ENCODE assay signal across 8 cellular contexts in the genomic region with DNA sequence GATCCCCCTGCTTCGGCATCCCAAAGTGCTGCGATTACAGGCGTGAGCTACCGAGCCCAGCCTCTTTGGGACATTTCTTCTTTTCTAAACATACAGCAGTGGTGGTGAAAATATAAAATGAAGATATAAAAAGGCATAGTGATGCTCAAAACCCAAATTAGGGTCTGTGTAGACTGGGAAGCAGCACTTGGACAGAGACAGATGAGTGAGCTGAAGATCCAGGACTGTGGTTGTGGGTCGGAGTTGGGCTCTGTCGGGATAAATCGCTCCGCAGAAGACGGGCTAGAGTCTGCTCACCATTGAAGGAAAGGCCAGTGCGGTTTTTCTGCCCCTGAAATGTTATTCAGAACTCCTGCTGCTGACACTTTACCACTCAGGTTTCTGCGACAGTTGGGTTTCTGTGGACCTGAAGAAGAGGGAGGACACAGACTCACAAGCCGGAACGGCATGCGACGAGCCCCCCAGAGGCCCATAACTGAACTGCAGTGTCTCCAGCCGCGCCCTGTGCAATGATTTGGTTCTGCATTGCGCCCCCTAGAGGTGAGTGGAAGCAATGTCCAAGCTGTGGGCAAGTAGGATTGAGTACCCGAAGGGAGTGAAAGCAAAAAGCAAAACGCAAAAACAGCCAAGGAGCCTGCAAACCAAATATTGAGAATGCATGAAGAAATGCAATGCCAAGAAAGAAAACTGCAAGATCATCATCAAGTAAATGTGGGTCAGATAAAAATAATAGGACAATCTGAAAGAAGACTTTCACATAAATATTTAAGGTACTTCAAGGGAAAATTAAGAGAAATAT.
DNase-seq lines count a peak whose midpoint lies in the region; ATAC-seq and TF ChIP-seq lines count a peak whose summit lies in the region.

No MANE protein-coding gene starts in this region.

- no peaks in the 10 kb centered on the region for H3K9me3 ChIP-seq in AG04450 (ENCODE audit: control insufficient read depth, insufficient read depth, low read length)

- H3K27ac ChIP-seq in AG04450 (ENCODE audit: low read depth, low read length) = no peak overlapping the region

- ATAC-seq in GM18868 (IDR thresholded peaks at IDR 0.05; ENCODE audit: unreplicated experiment) = peak; percentile 100
- peak; percentile 100 for ATAC-seq in HG03095 (IDR thresholded peaks at IDR 0.05; ENCODE audit: unreplicated experiment)

- TF ChIP-seq CTCF in AG04450 (IDR thresholded peaks at IDR 0.05; ENCODE audit: low read depth, low read length) (peak; percentile 97), cardiac fibroblast (IDR thresholded peaks at IDR 0.05; ENCODE audit: low read depth, low read length) (peak; percentile 99), kidney epithelial cell (IDR thresholded peaks at IDR 0.05; ENCODE audit: insufficient read depth, low read length, poor library complexity, severe bottlenecking) (peak; percentile 98)

- peak; percentile 57 for DNase-seq in AG04450 (ENCODE audit: low read depth, low spot score)
- DNase-seq in NCI-H2196 treated with DMSO at 0.1 percent for 48 hours (lab: John Stamatoyannopoulos, UW; ENCODE audit: unreplicated experiment) = peak; percentile 36
- DNase-seq in activated CD4-positive, CD25-positive, alpha-beta regulatory T cell treated with anti-CD3 and anti-CD28 coated beads, Interleukin-2, amount 50 U/mL, for 16 hours (ENCODE audit: low read depth, low spot score) = peak; percentile 69
- DNase-seq in cardiac fibroblast (ENCODE audit: low read depth in 2 of 2) = peak; percentile 91
- peak; percentile 23 for DNase-seq in kidney epithelial cell (ENCODE audit: low read depth)
- peak; percentile 75 for DNase-seq in stimulated activated CD4-positive, alpha-beta T cell treated with anti-CD3 and anti-CD28 coated beads, Interleukin-2, amount 100 ng/mL, for 4 hours (ENCODE audit: low read depth)

- no peak overlapping the region; the same call in 1 of the 2 replicates for H3K4me3 ChIP-seq in AG04450 (ENCODE audit: low read depth, low read length)
- H3K4me3 ChIP-seq in cardiac fibroblast (replicated peaks in 1 of 2; ENCODE audit: low read depth in 2 of 2, low read length in 2 of 2) = no peak overlapping the region
- no peak overlapping the region for H3K4me3 ChIP-seq in kidney epithelial cell (ENCODE audit: low read depth, low read length)

- H3K27me3 ChIP-seq in AG04450 (ENCODE audit: control insufficient read depth, insufficient read depth, low read length) = no peaks in the 10 kb centered on the region
- H3K27me3 ChIP-seq in kidney epithelial cell (ENCODE audit: control insufficient read depth, insufficient read depth, low read length) = no peaks in the 10 kb centered on the region

- POLR2A ChIA-PET in AG04450 (lab: Yijun Ruan, JAX) = no interaction called here

- CTCF ChIA-PET in AG04450 (lab: Charles Lee) = interaction anchor here (0.5 to 3.6 kb wide), 36 partner anchors 9 to 1909 kb away, joined by 3 to 20 read pairs (median 4); no protein-coding TSS in a partner anchor

- H3K36me3 ChIP-seq in kidney epithelial cell (ENCODE audit: control insufficient read depth, insufficient read depth, low read length) = no peaks in the 10 kb centered on the region

Comparison
In these comparisons a context has a peak if more than half of its experiments do, and no peak if none do; other contexts are left out.
1. DNase-seq: peak in every context shown above with its lines; median percentile 91 in cardiac fibroblast; 75 in stimulated activated CD4-positive, alpha-beta T cell treated with anti-CD3 and anti-CD28 coated beads, Interleukin-2, amount 100 ng/mL, for 4 hours; 69 in activated CD4-positive, CD25-positive, alpha-beta regulatory T cell treated with anti-CD3 and anti-CD28 coated beads, Interleukin-2, amount 50 U/mL, for 16 hours; 57 in AG04450; 36 in NCI-H2196 treated with DMSO at 0.1 percent for 48 hours; 23 in kidney epithelial cell.